Comparison of ENCODE assay signal across 1 cellular context in the genomic region with DNA sequence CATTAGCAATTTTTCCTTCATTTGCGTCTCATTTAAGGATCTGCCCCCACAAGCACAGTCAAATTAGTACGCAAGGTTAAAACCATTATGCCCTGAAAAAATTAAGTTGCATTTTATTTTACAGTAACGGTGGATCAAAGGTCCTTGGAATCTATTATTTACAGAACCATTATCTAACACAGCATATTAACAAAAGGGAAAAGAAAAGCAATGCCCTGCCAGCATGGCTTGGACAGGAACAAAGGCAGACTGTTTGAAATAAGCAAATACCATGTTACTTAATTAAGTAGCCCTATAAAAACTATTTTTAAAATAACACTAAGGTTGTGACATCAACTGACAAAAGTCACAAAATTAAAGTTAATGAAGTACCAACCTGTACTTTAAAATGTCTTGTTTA.
TF ChIP-seq lines count a peak whose summit lies in the region.

No MANE protein-coding gene starts in this region.

TF ChIP-seq in HepG2, 621 proteins besides CTCF, POLR2A, EP300 and RAD21 (continued from another document and continues in another):
- TF ChIP-seq, protein P1, sequence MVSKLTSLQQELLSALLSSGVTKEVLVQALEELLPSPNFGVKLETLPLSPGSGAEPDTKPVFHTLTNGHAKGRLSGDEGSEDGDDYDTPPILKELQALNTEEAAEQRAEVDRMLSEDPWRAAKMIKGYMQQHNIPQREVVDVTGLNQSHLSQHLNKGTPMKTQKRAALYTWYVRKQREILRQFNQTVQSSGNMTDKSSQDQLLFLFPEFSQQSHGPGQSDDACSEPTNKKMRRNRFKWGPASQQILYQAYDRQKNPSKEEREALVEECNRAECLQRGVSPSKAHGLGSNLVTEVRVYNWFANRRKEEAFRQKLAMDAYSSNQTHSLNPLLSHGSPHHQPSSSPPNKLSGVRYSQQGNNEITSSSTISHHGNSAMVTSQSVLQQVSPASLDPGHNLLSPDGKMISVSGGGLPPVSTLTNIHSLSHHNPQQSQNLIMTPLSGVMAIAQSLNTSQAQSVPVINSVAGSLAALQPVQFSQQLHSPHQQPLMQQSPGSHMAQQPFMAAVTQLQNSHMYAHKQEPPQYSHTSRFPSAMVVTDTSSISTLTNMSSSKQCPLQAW (CRISPR knock-in tag; IDR thresholded peaks at IDR 0.05) = no peak
- TF ChIP-seq PRDM4 (CRISPR knock-in tag; IDR thresholded peaks at IDR 0.05; ENCODE audit: borderline replicate concordance) (no peak), ZNF841 (CRISPR knock-in tag; IDR thresholded peaks at IDR 0.05; ENCODE audit: borderline replicate concordance) (no peak), NCOA2 (CRISPR knock-in tag; IDR thresholded peaks at IDR 0.05) (0 out of 2 replicates have a peak, but pooled peaks have one; percentile 39), AHDC1 (CRISPR knock-in tag; IDR thresholded peaks at IDR 0.05; ENCODE audit: borderline replicate concordance) (0 out of 2 replicates have a peak, but pooled peaks have one; percentile 26), AGO2 (optimal IDR thresholded peaks at IDR 0.05; ENCODE audit: low read depth, low read length) (no peak), MTF1 (CRISPR knock-in tag; IDR thresholded peaks at IDR 0.05) (no peak), ASH2L (IDR thresholded peaks at IDR 0.05; ENCODE audit: insufficient read length, low read depth, low read length) (no peak), PHF20 (CRISPR knock-in tag; IDR thresholded peaks at IDR 0.05) (no peak), ISL2 (CRISPR knock-in tag; IDR thresholded peaks at IDR 0.05) (no peak), SKI (IDR thresholded peaks at IDR 0.05; ENCODE audit: partially characterized antibody) (peak; percentile 10), MIER2 (CRISPR knock-in tag; IDR thresholded peaks at IDR 0.05) (no peak), FIP1L1 (IDR thresholded peaks at IDR 0.05; ENCODE audit: borderline replicate concordance, insufficient read depth, low read depth, low read length) (no peak), MXD3 (CRISPR knock-in tag; IDR thresholded peaks at IDR 0.05) (no peak), ZNF331 (CRISPR knock-in tag; IDR thresholded peaks at IDR 0.05) (no peak), PPARG (CRISPR knock-in tag; conservative IDR thresholded peaks at IDR 0.05) (0 out of 2 replicates have a peak, but pooled peaks have one; percentile 13), SOX13 (IDR thresholded peaks at IDR 0.05) (no peak), SOX13 (CRISPR knock-in tag; conservative IDR thresholded peaks at IDR 0.05 in 1 of 2, IDR thresholded peaks at IDR 0.05 in 1 of 2) (peak in 1 of 2 experiments; percentile 91; a peak in 2 of 4 replicates), ZNF317 (CRISPR knock-in tag; IDR thresholded peaks at IDR 0.05) (no peak)
- TF ChIP-seq, protein P2, sequence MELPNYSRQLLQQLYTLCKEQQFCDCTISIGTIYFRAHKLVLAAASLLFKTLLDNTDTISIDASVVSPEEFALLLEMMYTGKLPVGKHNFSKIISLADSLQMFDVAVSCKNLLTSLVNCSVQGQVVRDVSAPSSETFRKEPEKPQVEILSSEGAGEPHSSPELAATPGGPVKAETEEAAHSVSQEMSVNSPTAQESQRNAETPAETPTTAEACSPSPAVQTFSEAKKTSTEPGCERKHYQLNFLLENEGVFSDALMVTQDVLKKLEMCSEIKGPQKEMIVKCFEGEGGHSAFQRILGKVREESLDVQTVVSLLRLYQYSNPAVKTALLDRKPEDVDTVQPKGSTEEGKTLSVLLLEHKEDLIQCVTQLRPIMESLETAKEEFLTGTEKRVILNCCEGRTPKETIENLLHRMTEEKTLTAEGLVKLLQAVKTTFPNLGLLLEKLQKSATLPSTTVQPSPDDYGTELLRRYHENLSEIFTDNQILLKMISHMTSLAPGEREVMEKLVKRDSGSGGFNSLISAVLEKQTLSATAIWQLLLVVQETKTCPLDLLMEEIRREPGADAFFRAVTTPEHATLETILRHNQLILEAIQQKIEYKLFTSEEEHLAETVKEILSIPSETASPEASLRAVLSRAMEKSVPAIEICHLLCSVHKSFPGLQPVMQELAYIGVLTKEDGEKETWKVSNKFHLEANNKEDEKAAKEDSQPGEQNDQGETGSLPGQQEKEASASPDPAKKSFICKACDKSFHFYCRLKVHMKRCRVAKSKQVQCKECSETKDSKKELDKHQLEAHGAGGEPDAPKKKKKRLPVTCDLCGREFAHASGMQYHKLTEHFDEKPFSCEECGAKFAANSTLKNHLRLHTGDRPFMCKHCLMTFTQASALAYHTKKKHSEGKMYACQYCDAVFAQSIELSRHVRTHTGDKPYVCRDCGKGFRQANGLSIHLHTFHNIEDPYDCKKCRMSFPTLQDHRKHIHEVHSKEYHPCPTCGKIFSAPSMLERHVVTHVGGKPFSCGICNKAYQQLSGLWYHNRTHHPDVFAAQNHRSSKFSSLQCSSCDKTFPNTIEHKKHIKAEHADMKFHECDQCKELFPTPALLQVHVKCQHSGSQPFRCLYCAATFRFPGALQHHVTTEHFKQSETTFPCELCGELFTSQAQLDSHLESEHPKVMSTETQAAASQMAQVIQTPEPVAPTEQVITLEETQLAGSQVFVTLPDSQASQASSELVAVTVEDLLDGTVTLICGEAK (IDR thresholded peaks at IDR 0.05) = no peak
- TF ChIP-seq, protein P2 (CRISPR knock-in tag; IDR thresholded peaks at IDR 0.05) = no peak
- TF ChIP-seq, protein P3, sequence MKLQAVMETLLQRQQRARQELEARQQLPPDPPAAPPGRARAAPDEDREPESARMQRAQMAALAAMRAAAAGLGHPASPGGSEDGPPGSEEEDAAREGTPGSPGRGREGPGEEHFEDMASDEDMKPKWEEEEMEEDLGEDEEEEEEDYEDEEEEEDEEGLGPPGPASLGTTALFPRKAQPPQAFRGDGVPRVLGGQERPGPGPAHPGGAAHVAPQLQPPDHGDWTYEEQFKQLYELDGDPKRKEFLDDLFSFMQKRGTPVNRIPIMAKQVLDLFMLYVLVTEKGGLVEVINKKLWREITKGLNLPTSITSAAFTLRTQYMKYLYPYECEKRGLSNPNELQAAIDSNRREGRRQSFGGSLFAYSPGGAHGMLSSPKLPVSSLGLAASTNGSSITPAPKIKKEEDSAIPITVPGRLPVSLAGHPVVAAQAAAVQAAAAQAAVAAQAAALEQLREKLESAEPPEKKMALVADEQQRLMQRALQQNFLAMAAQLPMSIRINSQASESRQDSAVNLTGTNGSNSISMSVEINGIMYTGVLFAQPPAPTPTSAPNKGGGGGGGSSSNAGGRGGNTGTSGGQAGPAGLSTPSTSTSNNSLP (IDR thresholded peaks at IDR 0.05; ENCODE audit: low read depth, low read length) = peak; percentile 89
- TF ChIP-seq, protein P4, sequence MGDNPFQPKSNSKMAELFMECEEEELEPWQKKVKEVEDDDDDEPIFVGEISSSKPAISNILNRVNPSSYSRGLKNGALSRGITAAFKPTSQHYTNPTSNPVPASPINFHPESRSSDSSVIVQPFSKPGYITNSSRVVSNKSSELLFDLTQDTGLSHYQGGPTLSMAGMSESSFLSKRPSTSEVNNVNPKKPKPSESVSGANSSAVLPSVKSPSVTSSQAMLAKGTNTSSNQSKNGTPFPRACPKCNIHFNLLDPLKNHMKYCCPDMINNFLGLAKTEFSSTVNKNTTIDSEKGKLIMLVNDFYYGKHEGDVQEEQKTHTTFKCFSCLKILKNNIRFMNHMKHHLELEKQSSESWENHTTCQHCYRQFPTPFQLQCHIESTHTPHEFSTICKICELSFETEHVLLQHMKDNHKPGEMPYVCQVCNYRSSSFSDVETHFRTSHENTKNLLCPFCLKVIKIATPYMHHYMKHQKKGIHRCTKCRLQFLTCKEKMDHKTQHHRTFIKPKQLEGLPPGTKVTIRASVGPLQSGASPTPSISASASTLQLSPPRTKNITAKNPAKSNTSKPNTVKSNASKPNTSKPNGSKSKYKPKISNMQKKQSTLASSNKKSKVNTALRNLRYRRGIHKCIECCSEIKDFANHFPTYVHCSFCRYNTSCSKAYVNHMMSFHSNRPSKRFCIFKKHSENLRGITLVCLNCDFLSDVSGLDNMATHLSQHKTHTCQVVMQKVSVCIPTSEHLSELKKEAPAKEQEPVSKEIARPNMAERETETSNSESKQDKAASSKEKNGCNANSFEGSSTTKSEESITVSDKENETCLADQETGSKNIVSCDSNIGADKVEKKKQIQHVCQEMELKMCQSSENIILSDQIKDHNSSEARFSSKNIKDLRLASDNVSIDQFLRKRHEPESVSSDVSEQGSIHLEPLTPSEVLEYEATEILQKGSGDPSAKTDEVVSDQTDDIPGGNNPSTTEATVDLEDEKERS (CRISPR knock-in tag; IDR thresholded peaks at IDR 0.05) = no peak
